11 cellular contexts compared by ENCODE assay signal in genomic region chr10:124657806-124658205, GRCh38.
DNase-seq lines count a peak whose midpoint lies in the region; ATAC-seq and TF ChIP-seq lines count a peak whose summit lies in the region.
"Had no signal": no experiment of that assay in that cellular context is flagged by ENCODE, and none has a peak within 500 bp of the region (broad histone marks: within the 10 kb centered on the region; RNA-seq: fewer than 3 reads in every experiment).

No MANE protein-coding gene starts in this region.

- H3K27me3 ChIP-seq in ascending aorta, result no peaks in the 10 kb centered on the region

- no peaks in the 10 kb centered on the region for H3K27me3 Mint-ChIP-seq in effector memory CD8-positive, alpha-beta T cell
- H3K27me3 Mint-ChIP-seq: activated naive CD8-positive, alpha-beta T cell treated with anti-CD3 and anti-CD28 coated beads, Interleukin-2, amount 10 ng/mL, durations not matched to agents 7 days and 5 days had no signal

- peak overlapping the region; percentile 80 to 89 for H3K4me3 Mint-ChIP-seq in effector memory CD8-positive, alpha-beta T cell
- H3K4me3 Mint-ChIP-seq: activated naive CD8-positive, alpha-beta T cell treated with anti-CD3 and anti-CD28 coated beads, Interleukin-2, amount 10 ng/mL, durations not matched to agents 7 days and 5 days had no signal

- no peaks in the 10 kb centered on the region for H3K9me3 Mint-ChIP-seq in effector memory CD8-positive, alpha-beta T cell
- H3K9me3 Mint-ChIP-seq: activated naive CD8-positive, alpha-beta T cell treated with anti-CD3 and anti-CD28 coated beads, Interleukin-2, amount 10 ng/mL, durations not matched to agents 7 days and 5 days had no signal

- H3K4me1 ChIP-seq in ascending aorta, result peaks cover 0 to 2% of the 10 kb centered on the region in 2 donors

- peak overlapping the region; percentile 59 for H3K27ac ChIP-seq in RWPE1
- H3K27ac ChIP-seq in ascending aorta, result peak overlapping the region in 1 of 2 donors; percentile 50

- intact Hi-C loops in sciatic nerve (cut with DNase I) (no loop called here), ascending aorta (cut with DNase I) (no loop called here)

- no peaks in the 10 kb centered on the region for H3K36me3 ChIP-seq in ascending aorta

- H3K4me3 ChIP-seq in ascending aorta, result no peak overlapping the region

- H3K9me3 ChIP-seq in ascending aorta, result no peaks in the 10 kb centered on the region

- DNase-seq in GM04504 (ENCODE audit: low read depth) (peak; percentile 20), RWPE1 (ENCODE audit: low spot score) (no peak), sciatic nerve (ENCODE audit: low spot score) (no peak), ascending aorta (ENCODE audit: low spot score in 2 of 2) (no peak)
- DNase-seq in effector memory CD8-positive, alpha-beta T cell, result peak; percentile 52 to 71 (median 67)
- DNase-seq: activated naive CD8-positive, alpha-beta T cell treated with anti-CD3 and anti-CD28 coated beads, Interleukin-2, amount 10 ng/mL, durations not matched to agents 7 days and 5 days; MM.1S; SIG-M5 had no signal

- POLR2A ChIA-PET in RWPE1 (lab: Yijun Ruan, JAX; ENCODE audit: low non-redundant PET), result no interaction called here

- H3K27ac Mint-ChIP-seq in effector memory CD8-positive, alpha-beta T cell, result peak overlapping the region; percentile 99
- H3K27ac Mint-ChIP-seq: activated naive CD8-positive, alpha-beta T cell treated with anti-CD3 and anti-CD28 coated beads, Interleukin-2, amount 10 ng/mL, durations not matched to agents 7 days and 5 days had no signal

- peaks cover 49% of the 10 kb centered on the region for H3K36me3 Mint-ChIP-seq in effector memory CD8-positive, alpha-beta T cell (ENCODE audit: insufficient read depth)
- H3K36me3 Mint-ChIP-seq: activated naive CD8-positive, alpha-beta T cell treated with anti-CD3 and anti-CD28 coated beads, Interleukin-2, amount 10 ng/mL, durations not matched to agents 7 days and 5 days had no signal

- peak; percentile 78 for ATAC-seq in effector memory CD8-positive, alpha-beta T cell (replicated peaks)
- peak; percentile 53 for ATAC-seq in sciatic nerve
- no peak for ATAC-seq in GM21717 (IDR thresholded peaks at IDR 0.05; ENCODE audit: unreplicated experiment)
- ATAC-seq in HG02884 (IDR thresholded peaks at IDR 0.05; ENCODE audit: unreplicated experiment), result no peak
- no peak for ATAC-seq in HG03175 (IDR thresholded peaks at IDR 0.05; ENCODE audit: unreplicated experiment)

- peaks cover 76 to 80% of the 10 kb centered on the region in 2 donors for H3K4me1 Mint-ChIP-seq in effector memory CD8-positive, alpha-beta T cell (ENCODE audit: low read depth in 2 of 2)

- CTCF ChIA-PET in RWPE1 (lab: Yijun Ruan, JAX), result interaction anchor here (0.7 kb wide), 1 partner anchor 358 kb away, joined by 3 read pairs; no protein-coding TSS in a partner anchor

- no peak for TF ChIP-seq CTCF in RWPE1 (conservative IDR thresholded peaks at IDR 0.05; ENCODE audit: low read depth)
- no peak for TF ChIP-seq CTCF in ascending aorta (IDR thresholded peaks at IDR 0.05)

Comparison
In these comparisons a context has a peak if more than half of its experiments do, and no peak if none do; other contexts are left out.
1. DNase-seq: peak in GM04504 (single experiment) and effector memory CD8-positive, alpha-beta T cell (3 of 3); none in RWPE1 (single experiment), sciatic nerve (single experiment) and ascending aorta (0 of 2).
2. ATAC-seq: peak in effector memory CD8-positive, alpha-beta T cell (single experiment) and sciatic nerve (single experiment); none in GM21717 (single experiment), HG02884 (single experiment) and HG03175 (single experiment).